Comparison of ENCODE assay signal across 8 cellular contexts in the genomic region with DNA sequence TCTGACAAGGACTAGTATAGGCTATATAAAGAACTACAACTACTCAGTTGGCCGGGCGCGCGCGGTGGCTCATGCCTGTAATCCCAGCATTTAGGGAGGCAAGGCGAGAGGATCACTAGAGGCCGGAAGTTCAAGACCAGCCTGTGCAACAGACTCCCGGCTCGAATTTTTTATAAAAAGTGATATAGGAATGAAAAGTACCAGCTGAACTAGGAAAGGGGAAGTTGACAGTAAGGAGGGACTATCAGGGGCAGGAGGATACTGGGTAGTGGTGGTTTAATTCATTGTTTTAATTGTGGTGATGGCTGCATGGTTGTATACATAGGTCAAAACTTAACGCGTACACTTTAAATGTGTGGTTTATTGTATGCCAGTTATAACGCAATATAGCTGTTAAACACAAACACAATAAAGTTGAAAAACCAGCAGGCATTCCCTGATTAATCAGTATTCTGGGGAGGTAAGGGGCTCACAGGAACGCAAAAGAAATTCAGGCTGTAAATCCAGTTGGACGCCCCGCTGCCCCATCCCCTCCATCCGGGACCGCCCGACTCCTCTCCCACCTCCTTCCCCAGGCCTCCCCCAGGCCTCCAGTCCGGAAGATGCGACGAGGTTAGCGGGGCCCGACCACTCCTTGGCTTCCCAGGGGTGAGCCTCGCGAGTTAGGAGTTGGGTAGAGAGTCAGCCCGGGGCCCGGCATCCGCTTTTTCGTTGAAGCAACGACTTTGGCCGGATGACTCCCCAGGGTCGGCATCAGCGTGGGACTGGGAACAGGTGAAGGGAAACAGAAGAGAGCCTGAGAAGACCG. TPM values are rescaled to one million over a fixed set of nuclear protein-coding genes. Genes with fewer than 3 reads are reported as not detected.
DNase-seq lines count a peak whose midpoint lies in the region; ATAC-seq lines count a peak whose summit lies in the region.

No MANE protein-coding gene starts in this region.

- peak; percentile 90 for DNase-seq in DMS79 (lab: John Stamatoyannopoulos, UW)
- DNase-seq in HT-29 (ENCODE audit: low spot score) = peak; percentile 5
- DNase-seq in RPMI7951 (ENCODE audit: low read depth) = peak; percentile 76
- peak in 1 of 2 donors; percentile 72 for DNase-seq in activated naive CD4-positive, alpha-beta T cell treated with anti-CD3 and anti-CD28 coated beads, Interleukin-2, amount 50 U/mL, for 72 hours (ENCODE audit: low spot score in 2 of 2)
- peak; percentile 76 to 87 (median 84) for DNase-seq in right cardiac atrium
- DNase-seq in sciatic nerve (ENCODE audit: low spot score) = peak; percentile 75
- DNase-seq in T-helper 9 cell = no peak

- H3K4me3 ChIP-seq in right cardiac atrium (ENCODE audit: low read length) = peak overlapping the region; percentile 77

- intact Hi-C loops in right cardiac atrium (cut with DNase I) (no loop called here), sciatic nerve (cut with DNase I) (no loop called here)

- ATAC-seq in GM21367 (IDR thresholded peaks at IDR 0.05; ENCODE audit: unreplicated experiment) (peak; percentile 47), right cardiac atrium (peak; percentile 91 to 94), sciatic nerve (peak; percentile 89)
- peak; percentile 78 for ATAC-seq in activated naive CD4-positive, alpha-beta T cell treated with anti-CD3 and anti-CD28 coated beads, Interleukin-2, amount 50 U/mL, for 72 hours

- no peaks in the 10 kb centered on the region for H3K9me3 Mint-ChIP-seq in activated naive CD4-positive, alpha-beta T cell treated with anti-CD3 and anti-CD28 coated beads, Interleukin-2, amount 50 U/mL, for 72 hours

- peak overlapping the region; percentile 81 for H3K27ac ChIP-seq in right cardiac atrium (ENCODE audit: low read length)

- 17% methylated on average over 34 of the region's 34 CpGs for WGBS in right cardiac atrium

- no peaks in the 10 kb centered on the region for H3K27me3 ChIP-seq in right cardiac atrium (ENCODE audit: control insufficient read depth, insufficient read depth)

- H3K36me3 Mint-ChIP-seq in activated naive CD4-positive, alpha-beta T cell treated with anti-CD3 and anti-CD28 coated beads, Interleukin-2, amount 50 U/mL, for 72 hours = no peaks in the 10 kb centered on the region

- no peak overlapping the region for H3K27ac Mint-ChIP-seq in activated naive CD4-positive, alpha-beta T cell treated with anti-CD3 and anti-CD28 coated beads, Interleukin-2, amount 50 U/mL, for 72 hours

- no peaks in the 10 kb centered on the region for H3K9me3 ChIP-seq in right cardiac atrium (ENCODE audit: control insufficient read depth, low read length)

- H3K4me1 ChIP-seq in right cardiac atrium (ENCODE audit: control insufficient read depth, insufficient read depth, low read length) = peaks cover 2% of the 10 kb centered on the region

RNA-seq across cellular contexts. Expression of a gene that starts 0.7 kb away (rescaled TPM):
- total RNA-seq in HT-29 (2014; rRNA removed; shearing (Covaris generic)) = 33.0 and 33.5 TPM in 2 replicates
- total RNA-seq in RPMI7951 (2014; rRNA removed; shearing (Covaris generic)) = 19.7 and 21.3 TPM in 2 replicates
- total RNA-seq in activated naive CD4-positive, alpha-beta T cell treated with anti-CD3 and anti-CD28 coated beads, Interleukin-2, amount 50 U/mL, for 72 hours = 10 to 100 TPM; 30.0 to 50.9 TPM
- 10 to 100 TPM in 3 of 4 donors, 1 to 10 TPM in 1; 9.9 to 13.8 (median 10.7) TPM for total RNA-seq in right cardiac atrium
- 3.1 TPM for polyA plus RNA-seq in right cardiac atrium
- 18.1 TPM for total RNA-seq in sciatic nerve

RNA-seq across cellular contexts. Expression of a gene that starts 42.9 kb away (rescaled TPM):
- total RNA-seq in HT-29 (2014; rRNA removed; shearing (Covaris generic)) = 24.7 and 36.1 TPM in 2 replicates
- total RNA-seq in RPMI7951 (2014; rRNA removed; shearing (Covaris generic)) = 31.6 and 32.2 TPM in 2 replicates
- 10 to 100 TPM; 38.4 to 46.2 TPM for total RNA-seq in activated naive CD4-positive, alpha-beta T cell treated with anti-CD3 and anti-CD28 coated beads, Interleukin-2, amount 50 U/mL, for 72 hours
- 10 to 100 TPM; 26.5 to 31.2 (median 29.6) TPM for total RNA-seq in right cardiac atrium
- polyA plus RNA-seq in right cardiac atrium = 37.2 TPM
- 21.2 TPM for total RNA-seq in sciatic nerve

RNA-seq across cellular contexts. Expression of a gene that starts 59.6 kb away (rescaled TPM):
- total RNA-seq in HT-29 (2014; rRNA removed; shearing (Covaris generic)) = 9.4 and 10.4 TPM in 2 replicates
- total RNA-seq in RPMI7951 (2014; rRNA removed; shearing (Covaris generic)) = 45.8 and 58.9 TPM in 2 replicates
- 10 to 100 TPM; 21.0 to 27.1 TPM for total RNA-seq in activated naive CD4-positive, alpha-beta T cell treated with anti-CD3 and anti-CD28 coated beads, Interleukin-2, amount 50 U/mL, for 72 hours
- total RNA-seq in right cardiac atrium (10 to 100 TPM; 35.3 to 41.9 (median 39.2) TPM), sciatic nerve (36.7 TPM)
- 12.5 TPM for polyA plus RNA-seq in right cardiac atrium
